29 cellular contexts compared by ENCODE assay signal in the genomic region with DNA sequence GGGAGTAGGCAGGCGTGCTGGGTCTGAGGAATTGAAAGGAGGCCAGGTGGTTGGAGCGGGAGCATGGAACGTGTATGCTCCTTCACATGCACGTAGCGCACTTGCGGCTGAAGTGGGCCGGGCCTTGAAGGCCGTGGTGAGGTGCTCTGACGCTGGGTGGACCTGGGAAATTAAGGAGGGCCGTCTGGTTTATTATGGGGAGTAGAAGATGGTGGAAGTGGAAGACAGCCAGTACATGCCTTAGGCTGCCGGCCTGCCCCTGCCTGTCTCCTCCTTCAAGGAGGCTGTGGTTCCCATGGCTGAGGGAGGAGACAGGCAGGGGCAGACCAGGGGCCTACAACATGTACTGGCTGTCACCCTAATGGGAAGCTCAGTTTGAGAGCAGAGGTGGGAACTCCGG. TPM values are rescaled to one million over a fixed set of nuclear protein-coding genes. Genes with fewer than 3 reads are reported as not detected.
DNase-seq lines count a peak whose midpoint lies in the region; ATAC-seq, FAIRE-seq and TF ChIP-seq lines count a peak whose summit lies in the region.
"Had no signal": no experiment of that assay in that cellular context is flagged by ENCODE, and none has a peak within 500 bp of the region (broad histone marks: within the 10 kb centered on the region; RNA-seq: fewer than 3 reads in every experiment).

No MANE protein-coding gene starts in this region.

- in situ Hi-C loops in GM12878 (cut with MboI): no loop called here

- H3K4me2 ChIP-seq in GM12878 (ENCODE audit: control insufficient read depth, insufficient read depth): no peak overlapping the region
- H3K4me2 ChIP-seq: A549, BLaER1 had no signal

- POLR2A ChIA-PET in GM12878 (lab: Charles Lee): interaction anchor here (0.5 to 2.2 kb wide), 5 partner anchors 15 to 332 kb away, joined by 3 to 6 read pairs (median 5); a partner anchor contains a TSS

- TF ChIP-seq POLR2A in GM12878 (IDR thresholded peaks at IDR 0.05; ENCODE audit: low read depth, low read length): no peak

- RAD21 ChIA-PET in GM12878 (lab: Charles Lee; ENCODE audit: unreplicated experiment): no interaction called here

- H3K36me3 Mint-ChIP-seq in activated naive CD4-positive, alpha-beta T cell treated with anti-CD3 and anti-CD28 coated beads, Interleukin-2, amount 50 U/mL, for 72 hours: peaks cover 0 to 6% of the 10 kb centered on the region in 2 donors
- H3K36me3 Mint-ChIP-seq in activated naive CD4-positive, alpha-beta T cell treated with anti-CD3 and anti-CD28 coated beads, Interleukin-2, amount 10 ng/mL, durations not matched to agents 7 days and 5 days: peaks cover 12% of the 10 kb centered on the region
- H3K36me3 Mint-ChIP-seq in immature natural killer cell: no peaks in the 10 kb centered on the region
- H3K36me3 Mint-ChIP-seq in stimulated activated memory B cell treated with anti-CD40 and anti-IgM and Interleukin-4, amounts not matched to agents 10 μg/mL and 1 μg/mL and 100 μg/mL, for 72 hours: peaks cover 18% of the 10 kb centered on the region
- H3K36me3 Mint-ChIP-seq: naive B cell had no signal

- peaks cover 76% of the 10 kb centered on the region for H3K79me2 ChIP-seq in GM12878 (ENCODE audit: control insufficient read depth, insufficient read depth, low read length)

- no peak overlapping the region for H3K27ac ChIP-seq in GM12878 (ENCODE audit: control insufficient read depth, insufficient read depth)
- H3K27ac ChIP-seq: A549, BLaER1, sigmoid colon, WERI-Rb-1 had no signal

- no TSS peak for BruUV-seq in GM12878 (replicated peaks; lab: Mats Ljungman, UMichigan)

- H3K27ac Mint-ChIP-seq in activated naive CD4-positive, alpha-beta T cell treated with anti-CD3 and anti-CD28 coated beads, Interleukin-2, amount 50 U/mL, for 72 hours: peak overlapping the region; percentile 83 to 89
- no peak overlapping the region for H3K27ac Mint-ChIP-seq in activated naive CD4-positive, alpha-beta T cell treated with anti-CD3 and anti-CD28 coated beads, Interleukin-2, amount 10 ng/mL, durations not matched to agents 7 days and 5 days
- H3K27ac Mint-ChIP-seq in immature natural killer cell: peak overlapping the region in 5 of 6 donors; percentile 42 to 88 (median 71)
- peak overlapping the region; percentile 61 for H3K27ac Mint-ChIP-seq in stimulated activated memory B cell treated with anti-CD40 and anti-IgM and Interleukin-4, amounts not matched to agents 10 μg/mL and 1 μg/mL and 100 μg/mL, for 72 hours
- H3K27ac Mint-ChIP-seq: activated CD4-positive, alpha-beta memory T cell treated with anti-CD3 and anti-CD28 coated beads, Interleukin-2, amount 10 ng/mL, durations not matched to agents 7 days and 5 days; activated naive CD4-positive, alpha-beta T cell treated with anti-CD3 and anti-CD28 coated beads for 36 hours; T-helper 2 cell treated with Interferon-gamma antibody and Interleukin-4, amounts not matched to agents 5 μg/mL and 100 μg/mL, for 36 hours had no signal

- no peaks in the 10 kb centered on the region for H3K9me3 Mint-ChIP-seq in activated naive CD4-positive, alpha-beta T cell treated with anti-CD3 and anti-CD28 coated beads, Interleukin-2, amount 50 U/mL, for 72 hours
- no peaks in the 10 kb centered on the region for H3K9me3 Mint-ChIP-seq in activated naive CD4-positive, alpha-beta T cell treated with anti-CD3 and anti-CD28 coated beads, Interleukin-2, amount 10 ng/mL, durations not matched to agents 7 days and 5 days
- H3K9me3 Mint-ChIP-seq in immature natural killer cell: no peaks in the 10 kb centered on the region
- no peaks in the 10 kb centered on the region for H3K9me3 Mint-ChIP-seq in stimulated activated memory B cell treated with anti-CD40 and anti-IgM and Interleukin-4, amounts not matched to agents 10 μg/mL and 1 μg/mL and 100 μg/mL, for 72 hours
- H3K9me3 Mint-ChIP-seq: activated CD4-positive, alpha-beta memory T cell treated with anti-CD3 and anti-CD28 coated beads, Interleukin-2, amount 10 ng/mL, durations not matched to agents 7 days and 5 days; activated naive CD4-positive, alpha-beta T cell treated with anti-CD3 and anti-CD28 coated beads for 36 hours; naive B cell; T-helper 2 cell treated with Interferon-gamma antibody and Interleukin-4, amounts not matched to agents 5 μg/mL and 100 μg/mL, for 36 hours had no signal

- TF ChIP-seq CTCF in GM12878 (IDR thresholded peaks at IDR 0.05 in 2 of 3, conservative IDR thresholded peaks at IDR 0.05 in 1 of 3; ENCODE audit: control insufficient read depth in 2 of 3, extremely low read depth in 1 of 3, insufficient read depth in 1 of 3, low read depth in 3 of 3, low read length in 3 of 3): no peak

- peaks cover 0 to 10% of the 10 kb centered on the region in 2 experiments; a peak in 3 of 4 replicates for H3K36me3 ChIP-seq in GM12878 (ENCODE audit: control insufficient read depth in 2 of 2, insufficient read depth in 2 of 2, low read length in 1 of 2)
- H3K36me3 ChIP-seq: sigmoid colon had no signal

- FAIRE-seq in GM12878 (lab: Jason Lieb, UNC): no peak
- FAIRE-seq: A549, astrocyte, GM18507, RCC 7860 had no signal

- no peaks in the 10 kb centered on the region for H3K27me3 Mint-ChIP-seq in activated naive CD4-positive, alpha-beta T cell treated with anti-CD3 and anti-CD28 coated beads, Interleukin-2, amount 10 ng/mL, durations not matched to agents 7 days and 5 days
- peaks cover 2 to 5% (median 3%) of the 10 kb centered on the region in 3 donors for H3K27me3 Mint-ChIP-seq in immature natural killer cell (ENCODE audit: low read depth in 3 of 3)
- H3K27me3 Mint-ChIP-seq in stimulated activated memory B cell treated with anti-CD40 and anti-IgM and Interleukin-4, amounts not matched to agents 10 μg/mL and 1 μg/mL and 100 μg/mL, for 72 hours: no peaks in the 10 kb centered on the region
- H3K27me3 Mint-ChIP-seq: activated CD4-positive, alpha-beta memory T cell treated with anti-CD3 and anti-CD28 coated beads, Interleukin-2, amount 10 ng/mL, durations not matched to agents 7 days and 5 days; naive B cell had no signal

- TF ChIP-seq RAD21 in GM12878 (IDR thresholded peaks at IDR 0.05; ENCODE audit: insufficient read depth, low read depth, low read length): no peak

- no peak for DNase-seq in activated naive CD4-positive, alpha-beta T cell treated with anti-CD3 and anti-CD28 coated beads, Interleukin-2, amount 50 U/mL, for 72 hours (ENCODE audit: low spot score in 2 of 2)
- DNase-seq in activated naive CD4-positive, alpha-beta T cell treated with anti-CD3 and anti-CD28 coated beads, Interleukin-2, amount 10 ng/mL, durations not matched to agents 7 days and 5 days: no peak
- DNase-seq in GM12878 (ENCODE audit: low read depth, low spot score) (no peak), immature natural killer cell (no peak)
- DNase-seq: activated CD4-positive, alpha-beta memory T cell treated with anti-CD3 and anti-CD28 coated beads, Interleukin-2, amount 10 ng/mL, durations not matched to agents 7 days and 5 days; activated naive CD4-positive, alpha-beta T cell treated with anti-CD3 and anti-CD28 coated beads for 36 hours; cerebellar nuclear complex; effector CD4-positive, alpha-beta T cell; H7; left cardiac atrium; mesenchymal stem cell; MM.1S; naive B cell; NCI-H1436 treated with DMSO at 0.1 percent for 48 hours; NCI-H2171; NCI-H524 treated with DMSO at 0.1 percent for 48 hours; sigmoid colon; stimulated activated CD4-positive, alpha-beta T cell treated with anti-CD3 and anti-CD28 coated beads, Interleukin-15, amount 100 ng/mL, for 24 hours; WERI-Rb-1 had no signal

- H3K4me3 Mint-ChIP-seq in activated naive CD4-positive, alpha-beta T cell treated with anti-CD3 and anti-CD28 coated beads, Interleukin-2, amount 10 ng/mL, durations not matched to agents 7 days and 5 days: no peak overlapping the region
- peak overlapping the region in 1 of 5 donors; percentile 3 for H3K4me3 Mint-ChIP-seq in immature natural killer cell
- no peak overlapping the region for H3K4me3 Mint-ChIP-seq in stimulated activated memory B cell treated with anti-CD40 and anti-IgM and Interleukin-4, amounts not matched to agents 10 μg/mL and 1 μg/mL and 100 μg/mL, for 72 hours
- H3K4me3 Mint-ChIP-seq: activated CD4-positive, alpha-beta memory T cell treated with anti-CD3 and anti-CD28 coated beads, Interleukin-2, amount 10 ng/mL, durations not matched to agents 7 days and 5 days; activated naive CD4-positive, alpha-beta T cell treated with anti-CD3 and anti-CD28 coated beads for 36 hours; naive B cell; T-helper 2 cell treated with Interferon-gamma antibody and Interleukin-4, amounts not matched to agents 5 μg/mL and 100 μg/mL, for 36 hours had no signal

- no peaks in the 10 kb centered on the region for H3K27me3 ChIP-seq in GM12878 (replicated peaks in 1 of 2; ENCODE audit: control insufficient read depth in 2 of 2, insufficient read depth in 2 of 2, low read length in 1 of 2)
- H3K27me3 ChIP-seq: BLaER1, sigmoid colon had no signal

- peaks cover 12% of the 10 kb centered on the region for H4K20me1 ChIP-seq in GM12878 (ENCODE audit: control insufficient read depth, insufficient read depth)

- 95% methylated on average over 11 of the region's 12 CpGs for WGBS in GM12878 (ENCODE audit: insufficient coverage, insufficient replicate concordance, low lambda C conversion rate, missing lambda C conversion rate)

- SMC1A ChIA-PET in GM12878 (lab: Charles Lee; ENCODE audit: uncharacterized antibody, unreplicated experiment): interaction anchor here (1.5 kb wide), 1 partner anchor 18 kb away, joined by 3 read pairs; no protein-coding TSS in a partner anchor

- TF ChIP-seq EP300 in GM12878 (IDR thresholded peaks at IDR 0.05; ENCODE audit: borderline replicate concordance in 1 of 2, control insufficient read depth in 1 of 2, low read depth in 2 of 2, low read length in 2 of 2): no peak

- H3K4me3 ChIP-seq in GM12878: no peak overlapping the region
- H3K4me3 ChIP-seq: A549, BLaER1, sigmoid colon had no signal

- intact Hi-C loops in GM12878 (cut with micrococcal nuclease; ENCODE audit: unreplicated experiment): no loop called here

- no peak overlapping the region for H2AFZ ChIP-seq in GM12878 (ENCODE audit: control insufficient read depth, low read depth, low read length)

- no peak for ATAC-seq in activated naive CD4-positive, alpha-beta T cell treated with anti-CD3 and anti-CD28 coated beads, Interleukin-2, amount 50 U/mL, for 72 hours
- no peak for ATAC-seq in GM12878
- no peak for ATAC-seq in stimulated activated memory B cell treated with anti-CD40 and anti-IgM and Interleukin-4, amounts not matched to agents 10 μg/mL and 1 μg/mL and 100 μg/mL, for 72 hours
- no peak for ATAC-seq in GM21576 (IDR thresholded peaks at IDR 0.05; ENCODE audit: unreplicated experiment)
- ATAC-seq in HG03521 (IDR thresholded peaks at IDR 0.05; ENCODE audit: unreplicated experiment): no peak
- no peak for ATAC-seq in GM21717 (IDR thresholded peaks at IDR 0.05; ENCODE audit: unreplicated experiment)
- ATAC-seq: A549, left cardiac atrium had no signal

- peaks cover 13% of the 10 kb centered on the region for H3K4me1 Mint-ChIP-seq in activated naive CD4-positive, alpha-beta T cell treated with anti-CD3 and anti-CD28 coated beads, Interleukin-2, amount 10 ng/mL, durations not matched to agents 7 days and 5 days
- peaks cover 93 to 99% of the 10 kb centered on the region in 2 donors for H3K4me1 Mint-ChIP-seq in immature natural killer cell
- H3K4me1 Mint-ChIP-seq in stimulated activated memory B cell treated with anti-CD40 and anti-IgM and Interleukin-4, amounts not matched to agents 10 μg/mL and 1 μg/mL and 100 μg/mL, for 72 hours: peaks cover 87% of the 10 kb centered on the region

- H3K9ac ChIP-seq in GM12878 (ENCODE audit: control insufficient read depth, insufficient read depth, low read length): no peak overlapping the region
- H3K9ac ChIP-seq: BLaER1 had no signal

- CTCF ChIA-PET in activated naive CD4-positive, alpha-beta T cell treated with anti-CD3 and anti-CD28 coated beads, Interleukin-2, amount 10 ng/mL, durations not matched to agents 7 days and 5 days (lab: Charles Lee): no interaction called here
- CTCF ChIA-PET in GM12878 (lab: Yijun Ruan, JAX): no interaction called here

- peaks cover 5% of the 10 kb centered on the region for H3K4me1 ChIP-seq in GM12878 (ENCODE audit: control insufficient read depth, insufficient read depth, low read length)
- H3K4me1 ChIP-seq: A549 had no signal

- H3K9me3 ChIP-seq in GM12878 (replicated peaks; ENCODE audit: control insufficient read depth, insufficient read depth, low read length): no peaks in the 10 kb centered on the region
- H3K9me3 ChIP-seq: A549, BLaER1, sigmoid colon had no signal

RNA-seq across cellular contexts. Expression of a gene that starts 23.9 kb away (rescaled TPM):
- total RNA-seq in activated naive CD4-positive, alpha-beta T cell treated with anti-CD3 and anti-CD28 coated beads, Interleukin-2, amount 50 U/mL, for 72 hours: 100 to 1,000 TPM; 122 to 134 TPM
- 28.7 and 30.1 TPM in 2 replicates for total RNA-seq in GM12878 (2013; cell fraction: nucleolus; rRNA removed)
- total RNA-seq in GM12878 (2014; rRNA removed) (47.1 and 61.8 TPM in 2 replicates), GM12878 (2014; rRNA removed; fragmentation: Illumina TruSeq; extraction: Trizol) (27.4 and 38.4 TPM in 2 replicates), GM12878 (2021) (161 and 173 TPM in 2 replicates)
- 15.5 TPM for polyA plus RNA-seq in GM12878 (2011; ENCODE audit: low read depth)
- polyA plus RNA-seq in GM12878 (2011; rRNA removed) (16.9 and 20.1 TPM in 2 replicates), GM12878 (2014; fragmentation: Illumina TruSeq; extraction: Trizol) (8.6 and 28.0 TPM in 2 replicates), GM12878 (2014; fragmentation: Nextera tagmentation; extraction: Ambion mirVana) (1 to 10 TPM; 2.6 to 2.7 TPM), GM12878 (2014; rRNA removed) (60.3 and 70.8 TPM in 2 replicates), GM12878 (2016; fragmentation: Nextera tagmentation; extraction: Ambion mirVana) (10 to 100 TPM; 31.4 to 32.7 TPM), immature natural killer cell (10 to 100 TPM in 2 of 3 donors, 1 to 10 TPM in 1; 8.8 to 48.5 (median 21.0) TPM)
- 18.7 and 20.9 TPM in 2 replicates for polyA plus RNA-seq in GM12878 (2011; cell fraction: cytosol; rRNA removed)
- 21.5 and 39.0 TPM in 2 replicates for polyA plus RNA-seq in GM12878 (2011; cell fraction: nucleus; rRNA removed)
- polyA plus RNA-seq in GM12878 (2012): 32.1 and 35.4 TPM in 2 replicates
- polyA minus RNA-seq in GM12878 (2011; rRNA and poly(A)+ RNA removed): 16.8 and 17.2 TPM in 2 replicates
- 29.5 and 34.5 TPM in 2 replicates for polyA minus RNA-seq in GM12878 (2011; cell fraction: cytosol; rRNA and poly(A)+ RNA removed)
- polyA minus RNA-seq in GM12878 (2011; cell fraction: nucleus; rRNA and poly(A)+ RNA removed): 5.1 and 11.0 TPM in 2 replicates
